In the genomic region with DNA sequence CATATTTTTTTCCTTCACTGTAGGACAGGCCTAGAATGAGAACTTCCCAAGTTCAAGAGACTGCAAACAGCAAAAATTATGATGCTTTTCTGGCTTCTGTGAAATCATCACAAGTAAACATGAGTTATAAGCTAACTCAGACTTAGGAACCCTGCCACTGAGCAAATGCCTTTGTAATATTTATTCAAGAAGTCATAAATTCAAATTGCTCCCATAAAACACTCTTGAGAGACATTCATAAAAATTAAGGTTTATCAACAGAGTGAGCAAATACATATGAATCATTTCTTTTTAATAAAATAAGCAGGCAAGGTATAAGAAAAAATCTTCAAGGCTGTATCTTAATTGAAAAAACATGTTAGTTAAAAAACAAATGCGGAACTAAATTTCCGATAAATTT, we compare ENCODE assay signal across 20 cellular contexts.
"Had no signal": no experiment of that assay in that cellular context is flagged by ENCODE, and none has a peak within 500 bp of the region (broad histone marks: within the 10 kb centered on the region; RNA-seq: fewer than 3 reads in every experiment).

No MANE protein-coding gene starts in this region.

- ATAC-seq: activated CD8-positive, alpha-beta T cell treated with anti-CD3 and anti-CD28 coated beads for 36 hours; activated T-cell treated with anti-CD3 and anti-CD28 coated beads, Interleukin-2, amount 50 U/mL, for 72 hours; lower lobe of right lung; naive thymus-derived CD8-positive, alpha-beta T cell; psoas muscle; right lobe of liver; stimulated activated naive B cell treated with anti-CD40 and anti-IgM and Interleukin-4, amounts not matched to agents 10 μg/mL and 1 μg/mL and 100 μg/mL, for 72 hours had no signal

- DNase-seq: activated CD4-positive, alpha-beta T cell treated with anti-CD3 and anti-CD28 coated beads for 4 hours; activated CD8-positive, alpha-beta memory T cell treated with anti-CD3 and anti-CD28 coated beads, Interleukin-2, amount 50 U/mL, for 4 hours; activated CD8-positive, alpha-beta T cell treated with anti-CD3 and anti-CD28 coated beads for 36 hours; activated naive CD8-positive, alpha-beta T cell treated with anti-CD3 and anti-CD28 coated beads, Interleukin-2, amount 10 ng/mL, durations not matched to agents 7 days and 5 days; activated T-cell treated with anti-CD3 and anti-CD28 coated beads, Interleukin-2, amount 50 U/mL, for 72 hours; effector CD8-positive, alpha-beta T cell; hippocampal formation; lower lobe of right lung; naive thymus-derived CD8-positive, alpha-beta T cell; nucleus accumbens; psoas muscle; right lobe of liver; spleen; stimulated activated CD4-positive, alpha-beta T cell treated with anti-CD3 and anti-CD28 coated beads, Interleukin-1b, Interleukin-23, amount 100 ng/mL, for 48 hours; stimulated activated naive B cell treated with anti-CD40 and anti-IgM and Interleukin-4, amounts not matched to agents 10 μg/mL and 1 μg/mL and 100 μg/mL, for 72 hours; substantia nigra; T-helper 1 cell; transverse colon had no signal

- H3K4me3 Mint-ChIP-seq: activated CD8-positive, alpha-beta T cell treated with anti-CD3 and anti-CD28 coated beads for 36 hours; activated naive CD8-positive, alpha-beta T cell treated with anti-CD3 and anti-CD28 coated beads, Interleukin-2, amount 10 ng/mL, durations not matched to agents 7 days and 5 days; activated T-cell treated with anti-CD3 and anti-CD28 coated beads, Interleukin-2, amount 50 U/mL, for 72 hours; naive thymus-derived CD8-positive, alpha-beta T cell; stimulated activated naive B cell treated with anti-CD40 and anti-IgM and Interleukin-4, amounts not matched to agents 10 μg/mL and 1 μg/mL and 100 μg/mL, for 72 hours had no signal

- H3K36me3 Mint-ChIP-seq: activated naive CD8-positive, alpha-beta T cell treated with anti-CD3 and anti-CD28 coated beads, Interleukin-2, amount 10 ng/mL, durations not matched to agents 7 days and 5 days; naive thymus-derived CD8-positive, alpha-beta T cell; stimulated activated naive B cell treated with anti-CD40 and anti-IgM and Interleukin-4, amounts not matched to agents 10 μg/mL and 1 μg/mL and 100 μg/mL, for 72 hours had no signal

- H3K27me3 ChIP-seq: cardiac muscle cell, right lobe of liver, spleen, transverse colon had no signal

- H3K4me3 ChIP-seq: cardiac muscle cell, coronary artery, lower lobe of right lung, psoas muscle, right lobe of liver, spleen, transverse colon had no signal

- H3K4me1 ChIP-seq: lower lobe of right lung, psoas muscle, right lobe of liver, spleen had no signal

- H3K27ac ChIP-seq: cardiac muscle cell, coronary artery, lower lobe of right lung, psoas muscle, right lobe of liver, spleen had no signal

- H3K9me3 ChIP-seq: lower lobe of right lung, psoas muscle, right lobe of liver, transverse colon had no signal

- H3K4me1 Mint-ChIP-seq: activated naive CD8-positive, alpha-beta T cell treated with anti-CD3 and anti-CD28 coated beads, Interleukin-2, amount 10 ng/mL, durations not matched to agents 7 days and 5 days; stimulated activated naive B cell treated with anti-CD40 and anti-IgM and Interleukin-4, amounts not matched to agents 10 μg/mL and 1 μg/mL and 100 μg/mL, for 72 hours had no signal

- H3K9me3 Mint-ChIP-seq: activated CD8-positive, alpha-beta T cell treated with anti-CD3 and anti-CD28 coated beads for 36 hours; activated naive CD8-positive, alpha-beta T cell treated with anti-CD3 and anti-CD28 coated beads, Interleukin-2, amount 10 ng/mL, durations not matched to agents 7 days and 5 days; stimulated activated naive B cell treated with anti-CD40 and anti-IgM and Interleukin-4, amounts not matched to agents 10 μg/mL and 1 μg/mL and 100 μg/mL, for 72 hours had no signal

- H3K27ac Mint-ChIP-seq: activated CD8-positive, alpha-beta T cell treated with anti-CD3 and anti-CD28 coated beads for 36 hours; activated naive CD8-positive, alpha-beta T cell treated with anti-CD3 and anti-CD28 coated beads, Interleukin-2, amount 10 ng/mL, durations not matched to agents 7 days and 5 days; activated T-cell treated with anti-CD3 and anti-CD28 coated beads, Interleukin-2, amount 50 U/mL, for 72 hours; naive thymus-derived CD8-positive, alpha-beta T cell; stimulated activated naive B cell treated with anti-CD40 and anti-IgM and Interleukin-4, amounts not matched to agents 10 μg/mL and 1 μg/mL and 100 μg/mL, for 72 hours had no signal

- H3K36me3 ChIP-seq: cardiac muscle cell, lower lobe of right lung, right lobe of liver, spleen, transverse colon had no signal

- H3K27me3 Mint-ChIP-seq: activated naive CD8-positive, alpha-beta T cell treated with anti-CD3 and anti-CD28 coated beads, Interleukin-2, amount 10 ng/mL, durations not matched to agents 7 days and 5 days; stimulated activated naive B cell treated with anti-CD40 and anti-IgM and Interleukin-4, amounts not matched to agents 10 μg/mL and 1 μg/mL and 100 μg/mL, for 72 hours had no signal
